Comparison of ENCODE assay signal across 1 cellular context in genomic region chr6:164377348-164377747, GRCh38.
TF ChIP-seq lines count a peak whose summit lies in the region.

No MANE protein-coding gene starts in this region.

TF ChIP-seq in K562, 482 proteins besides CTCF, POLR2A, EP300 and RAD21 (continued from another document):
- no peak for TF ChIP-seq HSF4 (CRISPR knock-in tag; IDR thresholded peaks at IDR 0.05; ENCODE audit: borderline replicate concordance)
- peak; percentile 49 for TF ChIP-seq ETV1 (tag; conservative IDR thresholded peaks at IDR 0.05; ENCODE audit: low read depth)
- TF ChIP-seq TCFL5 (CRISPR knock-in tag; conservative IDR thresholded peaks at IDR 0.05) = no peak
- TF ChIP-seq BACH1 (tag; IDR thresholded peaks at IDR 0.05) = 0 out of 2 replicates have a peak, but pooled peaks have one; percentile 30
- TF ChIP-seq ZNF224 (CRISPR knock-in tag; IDR thresholded peaks at IDR 0.05) = no peak
- TF ChIP-seq ARID1B (IDR thresholded peaks at IDR 0.05) = peak; percentile 54
- TF ChIP-seq HMBOX1 (IDR thresholded peaks at IDR 0.05) = no peak
- peak; percentile 81 for TF ChIP-seq TEAD4 (IDR thresholded peaks at IDR 0.05; ENCODE audit: low read length)
- no peak for TF ChIP-seq TEAD4 (CRISPR knock-in tag; IDR thresholded peaks at IDR 0.05; ENCODE audit: borderline replicate concordance)
- no peak for TF ChIP-seq NR2C1 (IDR thresholded peaks at IDR 0.05)
- 0 out of 2 replicates have a peak, but pooled peaks have one; percentile 29 for TF ChIP-seq NR2C1 (tag; IDR thresholded peaks at IDR 0.05)
- no peak for TF ChIP-seq ZBTB17 (CRISPR knock-in tag; IDR thresholded peaks at IDR 0.05)
- no peak for TF ChIP-seq E2F8 (IDR thresholded peaks at IDR 0.05; ENCODE audit: low read depth, partially characterized antibody)
- no peak for TF ChIP-seq ELF1 (tag; IDR thresholded peaks at IDR 0.05)
- no peak for TF ChIP-seq HDAC1 (IDR thresholded peaks at IDR 0.05)
- TF ChIP-seq ZNF3 (CRISPR knock-in tag; IDR thresholded peaks at IDR 0.05) = no peak
- no peak for TF ChIP-seq TEAD2 (tag; IDR thresholded peaks at IDR 0.05)
- TF ChIP-seq CBFA2T2 (conservative IDR thresholded peaks at IDR 0.05) = peak; percentile 51
- no peak for TF ChIP-seq MLX (CRISPR knock-in tag; conservative IDR thresholded peaks at IDR 0.05)
- no peak for TF ChIP-seq ZNF518B (CRISPR knock-in tag; IDR thresholded peaks at IDR 0.05)
- no peak for TF ChIP-seq UBTF (IDR thresholded peaks at IDR 0.05; ENCODE audit: borderline replicate concordance in 1 of 2, low read depth in 2 of 2, low read length in 2 of 2)
- 0 out of 2 replicates have a peak, but pooled peaks have one; percentile 43 for TF ChIP-seq DMBX1 (CRISPR knock-in tag; IDR thresholded peaks at IDR 0.05; ENCODE audit: borderline replicate concordance)
